20 cellular contexts compared by ENCODE assay signal in the genomic region with DNA sequence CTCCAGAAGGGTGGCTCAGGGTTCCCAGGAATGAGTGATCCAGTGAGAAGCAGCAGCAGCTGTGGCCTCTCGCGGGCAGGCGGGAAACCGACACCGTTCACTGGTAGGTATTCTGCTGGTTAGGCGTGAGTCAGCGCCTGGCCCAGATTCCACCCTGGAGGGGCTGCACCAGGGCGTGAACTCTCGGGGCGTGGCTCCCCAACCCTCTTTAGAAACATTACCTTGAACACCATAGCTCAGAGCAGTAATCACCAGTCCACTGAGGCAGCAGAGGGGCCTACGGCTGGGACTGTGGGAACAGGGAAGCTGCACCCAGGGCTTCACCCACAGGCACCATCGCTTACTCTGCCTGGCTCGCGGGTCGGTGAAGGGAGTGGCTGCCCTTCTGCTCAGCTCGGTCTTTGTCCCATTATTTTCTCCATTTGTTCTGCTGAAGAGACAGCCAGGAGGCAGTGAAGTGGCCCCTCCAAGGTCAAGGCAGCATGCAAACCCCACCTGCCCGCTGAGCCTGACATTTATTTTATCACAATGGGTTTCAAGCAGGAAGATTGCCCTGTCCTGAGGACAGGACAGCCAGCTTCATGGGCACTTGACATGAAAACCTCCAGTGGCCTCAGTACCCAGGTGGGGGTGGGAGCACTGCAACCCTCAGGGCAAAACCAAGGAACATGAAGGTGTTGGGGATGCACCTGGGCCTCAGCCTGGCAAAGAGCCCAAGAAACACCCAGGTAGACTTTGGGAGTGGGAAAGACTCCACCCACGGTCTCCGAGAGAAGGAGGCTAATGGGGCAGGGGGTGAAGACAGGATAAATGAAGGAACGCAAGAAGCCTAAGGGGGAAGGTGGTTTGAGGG. TPM values are rescaled to one million over a fixed set of nuclear protein-coding genes. Genes with fewer than 3 reads are reported as not detected.
DNase-seq lines count a peak whose midpoint lies in the region; ATAC-seq and TF ChIP-seq lines count a peak whose summit lies in the region.
"Had no signal": no experiment of that assay in that cellular context is flagged by ENCODE, and none has a peak within 500 bp of the region (broad histone marks: within the 10 kb centered on the region; RNA-seq: fewer than 3 reads in every experiment).

No MANE protein-coding gene starts in this region.

- H3K4me2 ChIP-seq in DND-41 (ENCODE audit: insufficient read depth, low read length) (no peak overlapping the region), skeletal muscle satellite cell (ENCODE audit: low read length) (peak overlapping the region; percentile 24)

- no peak for TF ChIP-seq CTCF in DND-41 (IDR thresholded peaks at IDR 0.05; ENCODE audit: borderline replicate concordance, extremely low read depth, low read length, poor library complexity, severe bottlenecking)

- ATAC-seq in DND-41 (ENCODE audit: insufficient read depth, low read depth), result no peak
- ATAC-seq in esophagus mucosa, result peak; percentile 95
- ATAC-seq in GM21360 (IDR thresholded peaks at IDR 0.05; ENCODE audit: unreplicated experiment), result no peak
- ATAC-seq: body of pancreas, T-helper 17 cell had no signal

- H3K9me3 ChIP-seq in DND-41 (ENCODE audit: insufficient read depth, low read length, severe bottlenecking) (no peaks in the 10 kb centered on the region), skeletal muscle satellite cell (replicated peaks; ENCODE audit: low read length) (no peaks in the 10 kb centered on the region)
- H3K9me3 ChIP-seq: body of pancreas, HAP-1, uterus had no signal

- H3K4me3 ChIP-seq in DND-41 (ENCODE audit: low read depth in 1 of 2, low read length in 2 of 2) (no peak overlapping the region), skeletal muscle satellite cell (ENCODE audit: low read length) (no peak overlapping the region)
- H3K4me3 ChIP-seq: body of pancreas, HAP-1, lung, uterus had no signal

- H3K4me1 ChIP-seq in DND-41 (ENCODE audit: insufficient read depth, low read length) (peaks cover 75% of the 10 kb centered on the region), skeletal muscle satellite cell (ENCODE audit: control insufficient read depth, insufficient read depth, low read length) (peaks cover 42% of the 10 kb centered on the region)
- H3K4me1 ChIP-seq: body of pancreas, HAP-1, uterus had no signal

- H3K79me2 ChIP-seq in DND-41 (ENCODE audit: insufficient read depth, low read length), result no peaks in the 10 kb centered on the region

- H4K20me1 ChIP-seq in DND-41 (ENCODE audit: insufficient read depth, low read length), result no peaks in the 10 kb centered on the region

- H3K36me3 ChIP-seq in DND-41 (ENCODE audit: insufficient read depth, low read length) (no peaks in the 10 kb centered on the region), skeletal muscle satellite cell (ENCODE audit: insufficient read depth, low read length) (no peaks in the 10 kb centered on the region)
- H3K36me3 ChIP-seq: HAP-1, uterus had no signal

- H3K27me3 ChIP-seq in DND-41 (ENCODE audit: insufficient read depth, low read length, poor library complexity) (no peaks in the 10 kb centered on the region), skeletal muscle satellite cell (ENCODE audit: control insufficient read depth, insufficient read depth, low read length) (no peaks in the 10 kb centered on the region)
- H3K27me3 ChIP-seq: body of pancreas, uterus had no signal

- no peak for DNase-seq in DND-41
- DNase-seq in NCI-H510A (lab: John Stamatoyannopoulos, UW), result peak; percentile 65
- DNase-seq in epidermal melanocyte (ENCODE audit: insufficient read length, low spot score), result no peak
- no peak for DNase-seq in KG1 (lab: John Stamatoyannopoulos, UW)
- no peak for DNase-seq in NCI-H187 (lab: John Stamatoyannopoulos, UW)
- DNase-seq: activated CD4-positive, CD25-positive, alpha-beta regulatory T cell; activated naive CD4-positive, alpha-beta T cell treated with anti-CD3 and anti-CD28 coated beads, Interleukin-2, amount 50 U/mL, for 16 hours; KBM-7; NCI-H526 treated with DMSO at 0.1 percent for 48 hours; nephron progenitor cell; retina; stimulated activated CD4-positive, alpha-beta T cell treated with anti-CD3 and anti-CD28 coated beads, Interleukin-4, amount 100 ng/mL, for 1 hour; T-helper 17 cell; uterus had no signal

- peak overlapping the region; percentile 78 for H3K27ac ChIP-seq in DND-41 (ENCODE audit: low read length)
- H3K27ac ChIP-seq: body of pancreas, uterus had no signal

- H3K9ac ChIP-seq in DND-41 (ENCODE audit: low read depth, low read length) (0 out of 2 replicates have a peak overlapping the region, but pooled peaks have one; percentile 47), skeletal muscle satellite cell (ENCODE audit: low read depth, low read length) (no peak overlapping the region)

- no peak overlapping the region for H2AFZ ChIP-seq in DND-41 (ENCODE audit: low read depth, low read length)

RNA-seq across cellular contexts. Expression of a gene that starts 51.0 kb away (rescaled TPM):
- total RNA-seq in esophagus mucosa, result 7.9 TPM
- under 0.01 TPM in 1 of 2 replicates, not detected in the other for total RNA-seq in skeletal muscle satellite cell (2012; rRNA removed)
